8 cellular contexts compared by ENCODE assay signal in the genomic region with DNA sequence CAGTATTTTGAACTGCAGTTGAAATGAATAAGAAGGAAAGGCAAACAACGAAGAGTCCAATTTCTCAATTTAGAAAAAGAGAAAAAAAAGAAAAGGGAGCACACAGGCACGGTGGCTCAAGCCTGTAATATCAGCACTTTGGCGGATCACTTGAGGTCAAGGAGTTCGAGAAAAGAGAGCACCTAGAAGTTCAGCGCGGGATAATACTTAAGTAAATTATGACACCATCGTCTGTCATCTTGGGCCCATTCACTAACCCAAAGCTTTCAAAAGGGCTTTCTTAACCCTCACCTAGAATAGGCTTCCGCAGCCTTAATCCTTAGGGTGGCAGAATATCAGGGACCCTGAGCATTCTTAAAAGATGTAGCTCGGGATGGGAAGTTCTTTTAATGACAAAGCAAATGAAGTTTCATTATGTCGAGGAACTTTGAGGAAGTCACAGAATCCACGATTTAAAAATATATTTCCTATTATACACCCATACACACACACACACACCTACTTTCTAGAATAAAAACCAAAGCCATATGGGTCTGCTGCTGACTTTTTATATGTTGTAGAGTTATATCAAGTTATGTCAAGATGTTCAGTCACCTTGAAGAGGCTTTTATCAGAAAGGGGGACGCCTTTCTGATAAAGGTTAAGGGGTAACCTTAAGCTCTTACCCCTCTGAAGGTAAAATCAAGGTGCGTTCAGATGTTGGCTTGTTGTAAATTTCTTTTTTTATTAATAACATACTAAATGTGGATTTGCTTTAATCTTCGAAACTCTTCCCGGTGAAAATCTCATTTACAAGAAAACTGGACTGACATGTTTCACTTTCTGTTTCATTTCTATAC. TPM values are rescaled to one million over a fixed set of nuclear protein-coding genes. Genes with fewer than 3 reads are reported as not detected.
DNase-seq lines count a peak whose midpoint lies in the region; ATAC-seq and TF ChIP-seq lines count a peak whose summit lies in the region.

No MANE protein-coding gene starts in this region.

- DNase-seq in HFF-Myc (ENCODE audit: extremely low read depth, low read depth) (no peak), WERI-Rb-1 (no peak), left ventricle myocardium inferior (no peak), smooth muscle cell (lab: John Stamatoyannopoulos, UW; ENCODE audit: unreplicated experiment) (no peak), epidermal melanocyte (ENCODE audit: insufficient read length, low spot score) (no peak), NCI-H187 (lab: John Stamatoyannopoulos, UW) (no peak)

- intact Hi-C loops in left ventricle myocardium inferior (cut with micrococcal nuclease) = loop anchor here (5.0 kb wide), 1 partner anchor 143 kb away; no protein-coding TSS in a partner anchor

- TF ChIP-seq CTCF in HFF-Myc (IDR thresholded peaks at IDR 0.05; ENCODE audit: low read depth, low read length, missing control alignments) (no peak), WERI-Rb-1 (IDR thresholded peaks at IDR 0.05; ENCODE audit: low read depth, low read length) (no peak), left ventricle myocardium inferior (IDR thresholded peaks at IDR 0.05; ENCODE audit: borderline replicate concordance) (no peak), smooth muscle cell (IDR thresholded peaks at IDR 0.05; ENCODE audit: borderline replicate concordance, insufficient read depth, poor library complexity, severe bottlenecking) (no peak)

- H3K4me2 ChIP-seq in smooth muscle cell = peak overlapping the region; percentile 94

- ATAC-seq in GM21576 (IDR thresholded peaks at IDR 0.05; ENCODE audit: unreplicated experiment) (no peak), HG02623 (IDR thresholded peaks at IDR 0.05; ENCODE audit: unreplicated experiment) (no peak)

- H3K36me3 ChIP-seq in WERI-Rb-1 (no peaks in the 10 kb centered on the region), left ventricle myocardium inferior (no peaks in the 10 kb centered on the region), smooth muscle cell (ENCODE audit: low read depth) (no peaks in the 10 kb centered on the region)

- H3K4me1 ChIP-seq in left ventricle myocardium inferior = peaks cover 42% of the 10 kb centered on the region
- H3K4me1 ChIP-seq in smooth muscle cell (ENCODE audit: low read depth) = peaks cover 4% of the 10 kb centered on the region

- H4K20me1 ChIP-seq in smooth muscle cell (ENCODE audit: low read depth) = no peaks in the 10 kb centered on the region

- no peaks in the 10 kb centered on the region for H3K9me3 ChIP-seq in WERI-Rb-1 (ENCODE audit: severe bottlenecking)
- H3K9me3 ChIP-seq in left ventricle myocardium inferior (replicated peaks) = no peaks in the 10 kb centered on the region
- H3K9me3 ChIP-seq in smooth muscle cell (replicated peaks; ENCODE audit: low read depth) = no peaks in the 10 kb centered on the region

- H3K27me3 ChIP-seq in WERI-Rb-1 (ENCODE audit: insufficient read depth, low read depth, severe bottlenecking) (no peaks in the 10 kb centered on the region), left ventricle myocardium inferior (ENCODE audit: low read depth) (no peaks in the 10 kb centered on the region), smooth muscle cell (ENCODE audit: low read depth) (no peaks in the 10 kb centered on the region)

- WGBS in smooth muscle cell (ENCODE audit: low lambda C conversion rate) = 85% methylated on average over 15 of the region's 15 CpGs

- H3K27ac ChIP-seq in WERI-Rb-1 = no peak overlapping the region
- peak overlapping the region; percentile 85 for H3K27ac ChIP-seq in left ventricle myocardium inferior (replicated peaks)
- no peak overlapping the region for H3K27ac ChIP-seq in smooth muscle cell (ENCODE audit: low read depth)

- H2AFZ ChIP-seq in smooth muscle cell (ENCODE audit: low read depth) = peak overlapping the region; percentile 93

- H3F3A ChIP-seq in smooth muscle cell (ENCODE audit: low read depth) = no peaks in the 10 kb centered on the region

- no peaks in the 10 kb centered on the region for H3K79me2 ChIP-seq in smooth muscle cell (ENCODE audit: low read depth)

- H3K9ac ChIP-seq in smooth muscle cell (ENCODE audit: low read depth) = peak overlapping the region; percentile 66

- H3K4me3 ChIP-seq in HFF-Myc (replicated peaks; ENCODE audit: low read depth, low read length) (peak overlapping the region; percentile 45), WERI-Rb-1 (ENCODE audit: low read depth, low read length) (peak overlapping the region; percentile 48), left ventricle myocardium inferior (peak overlapping the region; percentile 71), smooth muscle cell (peak overlapping the region; percentile 67)

RNA-seq across cellular contexts. Expression of a gene that starts 0.6 kb away (rescaled TPM):
- 14.7 TPM for total RNA-seq in left ventricle myocardium inferior
- total RNA-seq in smooth muscle cell = 4.0 and 6.3 TPM in 2 replicates
- polyA plus RNA-seq in smooth muscle cell = 2.3 and 2.4 TPM in 2 replicates

RNA-seq across cellular contexts. Expression of a gene that starts 12.0 kb away (rescaled TPM):
- total RNA-seq in left ventricle myocardium inferior (34.3 TPM), smooth muscle cell (40.1 and 44.2 TPM in 2 replicates)
- polyA plus RNA-seq in smooth muscle cell = 37.0 and 39.8 TPM in 2 replicates
